ENCODE assay signal across 23 cellular contexts in the genomic region with DNA sequence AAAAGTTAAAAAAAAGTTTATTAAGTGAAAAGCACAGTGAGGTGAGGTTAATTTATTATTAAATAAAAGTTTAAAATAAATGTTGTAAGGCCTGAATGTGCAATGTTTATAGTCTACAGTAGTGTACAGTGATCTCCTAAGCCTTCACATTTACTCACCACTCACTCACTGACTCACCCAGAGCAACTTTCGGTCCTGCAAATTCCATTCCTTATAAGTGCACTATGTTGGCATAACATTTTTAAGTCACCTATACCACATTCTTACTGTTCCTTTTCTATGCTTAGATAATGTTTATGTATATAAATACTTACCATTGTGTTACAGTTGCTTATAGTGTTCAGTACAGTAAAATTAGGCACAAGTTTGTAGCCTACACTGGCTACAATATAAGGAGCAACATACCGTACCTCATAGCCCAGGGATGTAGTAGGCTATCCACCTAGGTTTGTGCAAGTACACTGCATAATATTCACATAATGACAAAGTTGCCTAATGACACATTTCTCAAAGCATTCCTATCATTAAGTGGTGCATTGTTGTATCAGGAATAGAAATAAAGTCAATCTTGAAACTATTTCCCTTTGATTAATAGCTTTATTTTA.
A peak's percentile ranks its signal among the peaks of the same experiment; 100 is the strongest.
DNase-seq lines count a peak whose midpoint lies in the region; ATAC-seq, FAIRE-seq and TF ChIP-seq lines count a peak whose summit lies in the region.
"Had no signal": no experiment of that assay in that cellular context is flagged by ENCODE, and none has a peak within 500 bp of the region (broad histone marks: within the 10 kb centered on the region; RNA-seq: fewer than 3 reads in every experiment).

No MANE protein-coding gene starts in this region.

- H2AFZ ChIP-seq in IMR-90 (replicated peaks; ENCODE audit: low read length, poor library complexity) = no peak overlapping the region
- H2AFZ ChIP-seq in HepG2 (ENCODE audit: low read length) = no peak overlapping the region

- FAIRE-seq in HepG2 (lab: Jason Lieb, UNC) = no peak
- FAIRE-seq: A549 had no signal

- CTCF ChIA-PET in AG04449 (lab: Yijun Ruan, JAX) (no interaction called here), IMR-90 (lab: Yijun Ruan, JAX) (interaction anchor here (0.6 kb wide), 1 partner anchor 1197 kb away, joined by 3 read pairs; no protein-coding TSS in a partner anchor), HepG2 (lab: Yijun Ruan, JAX; ENCODE audit: low intra/inter-chr PET ratio, low total read pairs) (no interaction called here)

- H3K4ac ChIP-seq in IMR-90 (ENCODE audit: low read depth, low read length) = peak overlapping the region; percentile 81

- peak overlapping the region; percentile 96 for H2BK120ac ChIP-seq in IMR-90 (ENCODE audit: low read depth, low read length)

- H3K27ac ChIP-seq in IMR-90 (ENCODE audit: insufficient read depth, low read length) = no peak overlapping the region
- peak overlapping the region in 3 of 4 donors; percentile 13 to 59 (median 54) for H3K27ac ChIP-seq in gastroesophageal sphincter
- H3K27ac ChIP-seq in HepG2 (ENCODE audit: extremely low read length, insufficient read depth, low read length) = no peak overlapping the region
- H3K27ac ChIP-seq: A549, left ventricle myocardium inferior, neutrophil, right atrium auricular region, SJSA1, transverse colon had no signal

- H4K20me1 ChIP-seq in IMR-90 (ENCODE audit: insufficient read depth, low read length) (no peaks in the 10 kb centered on the region), HepG2 (ENCODE audit: insufficient read depth, low read length) (no peaks in the 10 kb centered on the region)

- DNase-seq in AG04449 (ENCODE audit: low read depth, low spot score) (peak; percentile 33), IMR-90 (peak; percentile 85), astrocyte of the hippocampus (ENCODE audit: low read depth, low spot score) (peak; percentile 58), NCI-H774 (lab: John Stamatoyannopoulos, UW) (no peak), HepG2 (ENCODE audit: low spot score) (no peak)
- DNase-seq: activated CD4-positive, CD25-positive, alpha-beta regulatory T cell; activated CD8-positive, alpha-beta memory T cell treated with anti-CD3 and anti-CD28 coated beads for 24 hours; activated naive CD8-positive, alpha-beta T cell treated with anti-CD3 and anti-CD28 coated beads for 36 hours; cerebellar nuclear complex; DMS153; endodermal cell; foreskin melanocyte; left ventricle myocardium inferior; NCI-H526; stimulated activated naive B cell treated with anti-CD40 and anti-IgM and Interleukin-4, amounts not matched to agents 10 μg/mL and 1 μg/mL and 100 μg/mL, for 72 hours; transverse colon had no signal

- no peak for TF ChIP-seq EP300 in gastroesophageal sphincter (IDR thresholded peaks at IDR 0.05)
- no peak for TF ChIP-seq EP300 in HepG2 (IDR thresholded peaks at IDR 0.05; ENCODE audit: low read depth in 2 of 2, low read length in 2 of 2)
- TF ChIP-seq EP300 in HepG2 (CRISPR knock-in tag; IDR thresholded peaks at IDR 0.05; ENCODE audit: borderline replicate concordance) = no peak

- H4K8ac ChIP-seq in IMR-90 (ENCODE audit: low read depth in 2 of 2, low read length in 2 of 2) = peak overlapping the region; percentile 75 to 92

- no peak overlapping the region; the same call in 1 of the 2 replicates for H3K9ac ChIP-seq in IMR-90 (ENCODE audit: low read depth, low read length)
- H3K9ac ChIP-seq in HepG2 (ENCODE audit: insufficient read depth, low read depth, low read length) = no peak overlapping the region

- H2BK15ac ChIP-seq in IMR-90 (ENCODE audit: low read depth, low read length) = peak overlapping the region; percentile 63

- H2BK5ac ChIP-seq in IMR-90 (ENCODE audit: low read depth, low read length, poor library complexity, severe bottlenecking) = peak overlapping the region; percentile 99

- peak overlapping the region; percentile 30; the same call in 1 of the 2 replicates for H4K5ac ChIP-seq in IMR-90 (ENCODE audit: low read depth, low read length)

- H3K4me3 ChIP-seq in AG04449 (ENCODE audit: low read depth, low read length) (no peak overlapping the region), IMR-90 (ENCODE audit: insufficient read depth, low read depth, low read length) (no peak overlapping the region), gastroesophageal sphincter (no peak overlapping the region), HepG2 (replicated peaks in 1 of 3; ENCODE audit: insufficient read depth in 1 of 3, low read depth in 2 of 3, low read length in 3 of 3) (no peak overlapping the region)
- H3K4me3 ChIP-seq: A549, left ventricle myocardium inferior, right atrium auricular region, SJSA1, transverse colon had no signal

- H3K9me1 ChIP-seq in IMR-90 (ENCODE audit: insufficient read depth, low read length) = peaks cover 6% of the 10 kb centered on the region; the same call in 1 of the 2 replicates

- H4K91ac ChIP-seq in IMR-90 (ENCODE audit: insufficient read depth, low read depth, low read length) = peak overlapping the region; percentile 81

- H3K79me1 ChIP-seq in IMR-90 (ENCODE audit: low read depth in 1 of 2, low read length in 2 of 2) = no peaks in the 10 kb centered on the region

- H2AK5ac ChIP-seq in IMR-90 (ENCODE audit: low read depth, low read length) = peak overlapping the region; percentile 60; the same call in 1 of the 2 replicates

- in situ Hi-C loops in IMR-90 (cut with MboI; ENCODE audit: low sequenced_read_pairs) (no loop called here), HepG2 (cut with HindIII; ENCODE audit: extremely low pct_ligation_motif_present, low pct_unique_long_range_greater_than_20kb) (no loop called here)

- H2BK20ac ChIP-seq in IMR-90 (ENCODE audit: low read depth, low read length) = peak overlapping the region; percentile 97

- POLR2A ChIA-PET in AG04449 (lab: Yijun Ruan, JAX) (no interaction called here), IMR-90 (lab: Charles Lee; ENCODE audit: unreplicated experiment) (no interaction called here), HepG2 (lab: Yijun Ruan, JAX) (no interaction called here)

- no TSS peak for BruUV-seq in IMR-90 (replicated peaks; lab: Mats Ljungman, UMichigan)
- no TSS peak for BruUV-seq in HepG2 (replicated peaks; lab: Mats Ljungman, UMichigan)

- H3K79me2 ChIP-seq in HepG2 (ENCODE audit: insufficient read depth, low read length) = no peaks in the 10 kb centered on the region

- H3K4me1 ChIP-seq in IMR-90 (ENCODE audit: control insufficient read depth, insufficient read depth, low read length) (no peaks in the 10 kb centered on the region; the same call in 1 of the 2 replicates), gastroesophageal sphincter (peaks cover 0 to 24% (median 0%) of the 10 kb centered on the region in 3 donors), HepG2 (ENCODE audit: insufficient read depth, low read length) (no peaks in the 10 kb centered on the region)
- H3K4me1 ChIP-seq: A549, left ventricle myocardium inferior, right atrium auricular region, SJSA1, transverse colon had no signal

- peak overlapping the region; percentile 93 for H3K23ac ChIP-seq in IMR-90 (ENCODE audit: low read depth, low read length)

- peak overlapping the region; percentile 93 for H3K18ac ChIP-seq in IMR-90 (ENCODE audit: low read depth, low read length)

- no peaks in the 10 kb centered on the region for H3K36me3 ChIP-seq in IMR-90 (ENCODE audit: control insufficient read depth, insufficient read depth, low read length)
- no peaks in the 10 kb centered on the region for H3K36me3 ChIP-seq in gastroesophageal sphincter
- H3K36me3 ChIP-seq in HepG2 (replicated peaks in 1 of 2; ENCODE audit: control insufficient read depth in 1 of 2, insufficient read depth in 2 of 2, low read length in 2 of 2) = no peaks in the 10 kb centered on the region
- H3K36me3 ChIP-seq: left ventricle myocardium inferior, neutrophil, right atrium auricular region, SJSA1, transverse colon had no signal

- H2AK9ac ChIP-seq in IMR-90 (replicated peaks; ENCODE audit: low read depth, low read length, poor library complexity) = no peak overlapping the region

- no CpG with 5 or more reads among the region's 2 CpGs for WGBS in IMR-90 (ENCODE audit: extremely low coverage in 2 of 2, insufficient read length in 1 of 2), 2 experiments
- WGBS in gastroesophageal sphincter (ENCODE audit: low coverage in 1 of 2), 2 donors = 29 to 65% methylated on average over 1 to 2 of the region's 2 CpGs
- WGBS in HepG2 (ENCODE audit: low lambda C conversion rate) = 27% methylated on average over 2 of the region's 2 CpGs

- no peaks in the 10 kb centered on the region for H3K27me3 ChIP-seq in IMR-90 (ENCODE audit: control insufficient read depth, insufficient read depth, low read length)
- no peaks in the 10 kb centered on the region for H3K27me3 ChIP-seq in gastroesophageal sphincter
- H3K27me3 ChIP-seq in HepG2 (ENCODE audit: control insufficient read depth in 1 of 2, insufficient read depth in 2 of 2, low read length in 2 of 2) = no peaks in the 10 kb centered on the region
- H3K27me3 ChIP-seq: neutrophil, right atrium auricular region, SJSA1, transverse colon had no signal

- H3K4me2 ChIP-seq in IMR-90 (ENCODE audit: low read depth, low read length) = peak overlapping the region; percentile 83; the same call in 1 of the 2 replicates
- no peak overlapping the region for H3K4me2 ChIP-seq in HepG2 (ENCODE audit: low read depth, low read length)
- H3K4me2 ChIP-seq: A549 had no signal

- intact Hi-C loops in IMR-90 (cut with micrococcal nuclease) (no loop called here), HepG2 (cut with micrococcal nuclease; ENCODE audit: unreplicated experiment) (no loop called here)

- TF ChIP-seq RAD21 in IMR-90 (IDR thresholded peaks at IDR 0.05; ENCODE audit: low read length) (no peak), HepG2 (CRISPR knock-in tag; IDR thresholded peaks at IDR 0.05) (no peak)

- 0 out of 2 replicates have a peak overlapping the region, but pooled peaks have one; percentile 59 for H3K56ac ChIP-seq in IMR-90 (ENCODE audit: extremely low read depth, insufficient read depth, low read length)

- H3K14ac ChIP-seq in IMR-90 (replicated peaks; ENCODE audit: low read depth, low read length) = peak overlapping the region; percentile 75

- TF ChIP-seq POLR2A in IMR-90 (IDR thresholded peaks at IDR 0.05; ENCODE audit: low read depth, low read length) (no peak), gastroesophageal sphincter (IDR thresholded peaks at IDR 0.05) (no peak), HepG2 (IDR thresholded peaks at IDR 0.05; ENCODE audit: insufficient read depth in 1 of 2, low read depth in 2 of 2, low read length in 2 of 2) (no peak)

- no peak for TF ChIP-seq CTCF in AG04449 (IDR thresholded peaks at IDR 0.05; ENCODE audit: insufficient read depth, low read length, missing control alignments)
- TF ChIP-seq CTCF in IMR-90 (conservative IDR thresholded peaks at IDR 0.05; ENCODE audit: low read depth, low read length) = no peak
- TF ChIP-seq CTCF in gastroesophageal sphincter (IDR thresholded peaks at IDR 0.05) = no peak
- TF ChIP-seq CTCF in HepG2 (CRISPR knock-in tag; IDR thresholded peaks at IDR 0.05) = no peak

- H3K9me3 ChIP-seq in IMR-90 (ENCODE audit: control insufficient read depth, insufficient read depth, low read length) (no peaks in the 10 kb centered on the region), gastroesophageal sphincter (peaks cover 0 to 5% (median 0%) of the 10 kb centered on the region in 3 donors), HepG2 (ENCODE audit: low read length) (no peaks in the 10 kb centered on the region)
- H3K9me3 ChIP-seq: A549, neutrophil, right atrium auricular region, transverse colon had no signal

- ATAC-seq in IMR-90 (ENCODE audit: low read depth) = peak; percentile 95
- ATAC-seq in gastroesophageal sphincter = no peak
- ATAC-seq in HG03469 (IDR thresholded peaks at IDR 0.05; ENCODE audit: unreplicated experiment) = no peak
- ATAC-seq in GM18907 (IDR thresholded peaks at IDR 0.05; ENCODE audit: unreplicated experiment) = no peak
- no peak for ATAC-seq in HepG2
- ATAC-seq: A549; stimulated activated naive B cell treated with anti-CD40 and anti-IgM and Interleukin-4, amounts not matched to agents 10 μg/mL and 1 μg/mL and 100 μg/mL, for 72 hours had no signal

- dilution Hi-C loops in IMR-90 (cut with HindIII; ENCODE audit: low sequenced_read_pairs, unreplicated experiment) = no loop called here

Comparison
In these comparisons a context has a peak if more than half of its experiments do, and no peak if none do; other contexts are left out.
1. DNase-seq: peak in AG04449 (single experiment), IMR-90 (single experiment) and astrocyte of the hippocampus (single experiment); none in NCI-H774 (single experiment) and HepG2 (single experiment).
2. H3K27ac ChIP-seq: peak in gastroesophageal sphincter (3 of 4); none in IMR-90 (single experiment) and HepG2 (single experiment).